In genomic region chr3:27721717-27722564, GRCh38 we compare ENCODE assay signal across 8 cellular contexts. TPM values are rescaled to one million over a fixed set of nuclear protein-coding genes. Genes with fewer than 3 reads are reported as not detected.
A peak's percentile ranks its signal among the peaks of the same experiment; 100 is the strongest.
DNase-seq lines count a peak whose midpoint lies in the region; FAIRE-seq and TF ChIP-seq lines count a peak whose summit lies in the region.

Gene EOMES (minus strand): TSS chr3:27722323. CDS start chr3:27722294, 29 bp downstream.

- peak within 1 kb of the TSS; percentile 7 for H3K9ac ChIP-seq in keratinocyte (ENCODE audit: control insufficient read depth, extremely low read depth, insufficient read depth, low read length)

- H3K36me3 ChIP-seq in GM06990 (ENCODE audit: control insufficient read depth, insufficient read depth, low read length) (no peaks in the 10 kb centered on the region), keratinocyte (ENCODE audit: control insufficient read depth in 2 of 2, extremely low read depth in 1 of 2, insufficient read depth in 2 of 2, low read length in 2 of 2) (no peaks in the 10 kb centered on the region)

- intact Hi-C loops in T-helper 1 cell treated with Interleukin-12 subunit alpha and Interleukin-12 subunit beta and Interleukin-4 antibody, amounts not matched to agents 30 ng/mL and 1 ng/mL, for 36 hours (cut with micrococcal nuclease), result loop anchor here (1.0 to 5.0 kb wide), 11 partner anchors 8 to 606 kb away; no protein-coding TSS in a partner anchor
- intact Hi-C loops in head of caudate nucleus (cut with DNase I), result no loop called here

- H3K9me1 ChIP-seq in keratinocyte (ENCODE audit: control insufficient read depth, extremely low read depth, insufficient read depth, low read length), result no peaks in the 10 kb centered on the region

- H3K4me3 ChIP-seq in GM06990 (replicated peaks; ENCODE audit: low read depth, low read length), result peak within 1 kb of the TSS; percentile 42
- H3K4me3 ChIP-seq in keratinocyte (ENCODE audit: control insufficient read depth in 2 of 3, extremely low read depth in 1 of 3, insufficient read depth in 2 of 3, low read depth in 1 of 3, low read length in 3 of 3), result peak within 1 kb of the TSS; percentile 52 to 74 (median 73)

- H3K27ac ChIP-seq in keratinocyte (ENCODE audit: control insufficient read depth, insufficient read depth, low read length), result no peak within 1 kb of the TSS

- FAIRE-seq in keratinocyte (lab: Jason Lieb, UNC), result no peak

- H3K4me2 ChIP-seq in keratinocyte (ENCODE audit: control insufficient read depth, extremely low read depth, insufficient read depth, low read depth, low read length), result peak within 1 kb of the TSS; percentile 95

- H3K9me3 ChIP-seq in keratinocyte (ENCODE audit: control insufficient read depth, low read depth, low read length), result no peaks in the 10 kb centered on the region

- dilution Hi-C loops in keratinocyte (cut with MboI; ENCODE audit: extremely low pct_ligation_motif_present, low sequenced_read_pairs), result no loop called here

- no peaks in the 10 kb centered on the region for H3K79me2 ChIP-seq in keratinocyte (ENCODE audit: control insufficient read depth, insufficient read depth, low read length)

- H4K20me1 ChIP-seq in keratinocyte (ENCODE audit: control insufficient read depth, extremely low read depth, insufficient read depth, low read length), result no peaks in the 10 kb centered on the region

- H3K4me1 ChIP-seq in keratinocyte (ENCODE audit: control insufficient read depth, extremely low read depth, insufficient read depth, low read length), result peaks cover 19% of the 10 kb centered on the region

- DNase-seq in GM06990 (ENCODE audit: extremely low read depth, insufficient read length) (peak; percentile 87), H4 (ENCODE audit: low spot score) (peak; percentile 27), M059J (ENCODE audit: low read depth) (peak; percentile 57), astrocyte of the hippocampus (ENCODE audit: low read depth, low spot score) (peak; percentile 70), keratinocyte (ENCODE audit: low read depth, low spot score) (no peak), head of caudate nucleus (no peak)
- DNase-seq in stimulated activated CD8-positive, alpha-beta memory T cell treated with anti-CD3 and anti-CD28 coated beads, Interleukin-12 subunit alpha, Interleukin-12 subunit beta, amount 100 ng/mL, for 24 hours (ENCODE audit: extremely low read depth), result peak; percentile 39

- peak within 1 kb of the TSS; percentile 94 for H2AFZ ChIP-seq in keratinocyte (ENCODE audit: control insufficient read depth, low read length)

- H3K27me3 ChIP-seq in GM06990 (replicated peaks; ENCODE audit: control insufficient read depth, insufficient read depth, low read length) (peaks cover 2% of the 10 kb centered on the region), keratinocyte (ENCODE audit: control insufficient read depth, extremely low read depth, insufficient read depth, low read length) (peaks cover 43% of the 10 kb centered on the region)

- TF ChIP-seq CTCF in GM06990 (IDR thresholded peaks at IDR 0.05; ENCODE audit: insufficient read depth, low read length, poor library complexity, severe bottlenecking) (peak; percentile 37), keratinocyte (optimal IDR thresholded peaks at IDR 0.05 in 1 of 3, IDR thresholded peaks at IDR 0.05 in 1 of 3, conservative IDR thresholded peaks at IDR 0.05 in 1 of 3; ENCODE audit: extremely low read depth in 1 of 3, insufficient read depth in 2 of 3, low read length in 3 of 3) (peak; percentile 19 to 64 (median 24))

RNA-seq across cellular contexts. Expression of gene EOMES, which starts in this region (rescaled TPM):
- total RNA-seq in H4 (2014; rRNA removed; shearing (Covaris generic)), result 0.17 TPM in 1 of 2 replicates, not detected in the other
- total RNA-seq in M059J (2014; rRNA removed; shearing (Covaris generic)), result 0.10 TPM in 1 of 2 replicates, not detected in the other
- total RNA-seq in T-helper 1 cell treated with Interleukin-12 subunit alpha and Interleukin-12 subunit beta and Interleukin-4 antibody, amounts not matched to agents 30 ng/mL and 1 ng/mL, for 36 hours, result 18.6 and 19.0 TPM in 2 replicates
- polyA plus RNA-seq in keratinocyte, result 0.57 to 1.6 TPM (median 0.93 TPM) in 3 replicates
- polyA plus RNA-seq in keratinocyte (2011; ENCODE audit: low read depth), result not detected
- 0.82 and 2.1 TPM in 2 replicates for polyA plus RNA-seq in keratinocyte (2011; cell fraction: cytosol; rRNA removed)
- 0.84 and 0.88 TPM in 2 replicates for polyA plus RNA-seq in keratinocyte (2011; cell fraction: nucleus; rRNA removed)
- polyA plus RNA-seq in keratinocyte (2012; ENCODE audit: low replicate concordance), result 0.30 and 0.54 TPM in 2 replicates
- 0.23 to 0.61 TPM (median 0.53 TPM) in 3 replicates for polyA minus RNA-seq in keratinocyte
- 0.77 TPM for polyA minus RNA-seq in keratinocyte (2011; cell fraction: cytosol; rRNA and poly(A)+ RNA removed)
- polyA minus RNA-seq in keratinocyte (2011; cell fraction: nucleus; rRNA and poly(A)+ RNA removed), result 0.32 and 0.39 TPM in 2 replicates

Comparison
In these comparisons a context has a peak if more than half of its experiments do, and no peak if none do; other contexts are left out.
1. RNA of gene EOMES (total RNA-seq): 18.6 to 19.0 TPM in T-helper 1 cell treated with Interleukin-12 subunit alpha and Interleukin-12 subunit beta and Interleukin-4 antibody, amounts not matched to agents 30 ng/mL and 1 ng/mL, for 36 hours; 0.17 TPM in H4 and 0.10 TPM in M059J; every median in the first group is over 10 times any median in the second.
2. Peak in DNase-seq in H4; RNA of the gene not detected or under 1 TPM.
3. Peak in DNase-seq in M059J; RNA of the gene not detected or under 1 TPM.
4. DNase-seq: peak in GM06990 (single experiment), astrocyte of the hippocampus (single experiment) and stimulated activated CD8-positive, alpha-beta memory T cell treated with anti-CD3 and anti-CD28 coated beads, Interleukin-12 subunit alpha, Interleukin-12 subunit beta, amount 100 ng/mL, for 24 hours (single experiment); none in keratinocyte (single experiment) and head of caudate nucleus (0 of 42).